Comparison of ENCODE assay signal across 18 cellular contexts in the genomic region with DNA sequence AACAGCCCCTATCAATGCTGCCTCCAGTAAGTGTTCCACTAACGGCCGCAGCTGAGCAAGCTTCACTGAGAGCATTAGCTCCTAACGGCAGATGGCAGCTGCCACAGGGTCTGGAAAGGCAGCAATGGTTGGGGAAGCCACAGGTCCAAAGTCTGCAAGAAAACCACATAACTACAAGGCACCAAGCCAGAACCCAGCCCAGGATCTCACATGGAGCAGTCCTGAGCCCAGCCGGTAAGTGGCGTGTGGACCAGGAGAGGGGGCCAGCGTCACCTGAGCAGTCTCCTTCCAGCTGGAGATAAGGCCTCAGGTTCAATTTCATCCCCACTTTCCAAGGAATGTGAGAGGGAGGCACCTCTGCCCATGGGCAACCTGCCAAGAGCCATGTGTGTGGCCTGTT. TPM values are rescaled to one million over a fixed set of nuclear protein-coding genes. Genes with fewer than 3 reads are reported as not detected.
DNase-seq lines count a peak whose midpoint lies in the region; ATAC-seq, FAIRE-seq and TF ChIP-seq lines count a peak whose summit lies in the region.
"Had no signal": no experiment of that assay in that cellular context is flagged by ENCODE, and none has a peak within 500 bp of the region (broad histone marks: within the 10 kb centered on the region; RNA-seq: fewer than 3 reads in every experiment).

No MANE protein-coding gene starts in this region.

- no peak overlapping the region for H3K9ac ChIP-seq in H1 (replicated peaks in 1 of 4; ENCODE audit: extremely low read depth in 1 of 4, low read depth in 3 of 4, low read length in 3 of 4)

- no peak for TF ChIP-seq EP300 in H1 (IDR thresholded peaks at IDR 0.05; ENCODE audit: borderline replicate concordance in 1 of 2, low read depth in 2 of 2, low read length in 2 of 2)

- TF ChIP-seq CTCF in H1 (IDR thresholded peaks at IDR 0.05; ENCODE audit: control extremely low read depth in 1 of 3, insufficient read depth in 1 of 3, low read depth in 1 of 3, low read length in 3 of 3) (peak; percentile 29 to 50 (median 47)), omental fat pad (IDR thresholded peaks at IDR 0.05) (no peak)

- H2AFZ ChIP-seq in H1 (ENCODE audit: low read length) = no peak overlapping the region

- no peak overlapping the region for H4K91ac ChIP-seq in H1 (replicated peaks; ENCODE audit: insufficient read length, low read length)

- H4K8ac ChIP-seq in H1 (ENCODE audit: extremely low read depth, insufficient read depth, low read length) = no peak overlapping the region

- DNase-seq in DMS 273 (lab: John Stamatoyannopoulos, UW; ENCODE audit: unreplicated experiment) (peak; percentile 60), DMS 273 treated with DMSO at 0.1 percent for 48 hours (lab: John Stamatoyannopoulos, UW) (no peak), NCI-H1694 (lab: John Stamatoyannopoulos, UW) (peak; percentile 8), H1 (ENCODE audit: low read depth in 1 of 2, low spot score in 2 of 2) (no peak), renal cortical epithelial cell (ENCODE audit: low read depth) (peak; percentile 41), omental fat pad (ENCODE audit: low spot score) (no peak)
- no peak for DNase-seq in stimulated activated CD4-positive, alpha-beta T cell treated with anti-CD3 and anti-CD28 coated beads, Interleukin-4, amount 100 ng/mL, for 1 hour
- DNase-seq: 8988T; activated CD4-positive, alpha-beta T cell treated with anti-CD3 and anti-CD28 coated beads, Interleukin-2, amount 50 U/mL, for 4 hours; activated T-cell treated with anti-CD3 and anti-CD28 coated beads, Interleukin-2, amount 50 U/mL, for 24 hours; KG1; NCI-H526 treated with DMSO at 0.1 percent for 48 hours; occipital lobe; thyroid gland had no signal

- peaks cover 0 to 2% (median 0%) of the 10 kb centered on the region in 4 experiments; a peak in 1 of 7 replicates for H3K4me1 ChIP-seq in H1 (replicated peaks in 1 of 4; ENCODE audit: control insufficient read depth in 3 of 4, insufficient read depth in 4 of 4, low read length in 3 of 4)
- H3K4me1 ChIP-seq: thyroid gland had no signal

- FAIRE-seq in H1 (lab: Jason Lieb, UNC) = no peak
- FAIRE-seq: RCC 7860, TTC549 had no signal

- no peak overlapping the region for H2BK15ac ChIP-seq in H1 (ENCODE audit: low read length)

- no peak overlapping the region for H3K4me3 ChIP-seq in H1 (ENCODE audit: extremely low read depth in 1 of 4, insufficient read depth in 2 of 4, low read depth in 3 of 4, low read length in 4 of 4)
- H3K4me3 ChIP-seq: thyroid gland had no signal

- no peak for TF ChIP-seq POLR2A in H1 (IDR thresholded peaks at IDR 0.05; ENCODE audit: control extremely low read depth in 1 of 2, low read depth in 2 of 2, low read length in 2 of 2)

- H3K23ac ChIP-seq in H1 (ENCODE audit: insufficient read length) = no peak overlapping the region

- H3K18ac ChIP-seq in H1 (ENCODE audit: extremely low read depth, low read length) = no peak overlapping the region

- H3K79me1 ChIP-seq in H1 (ENCODE audit: low read depth, low read length) = no peaks in the 10 kb centered on the region; the same call in 1 of the 2 replicates

- no peaks in the 10 kb centered on the region for H3K36me3 ChIP-seq in H1 (ENCODE audit: control insufficient read depth in 2 of 4, insufficient read depth in 4 of 4, low read length in 3 of 4)
- H3K36me3 ChIP-seq: thyroid gland had no signal

- H3K4ac ChIP-seq in H1 (replicated peaks; ENCODE audit: insufficient read length, low read depth, low read length) = no peak overlapping the region

- no peak overlapping the region for H2BK20ac ChIP-seq in H1 (ENCODE audit: low read length)

- H2BK5ac ChIP-seq in H1 (ENCODE audit: low read depth, low read length) = no peak overlapping the region

- CTCF ChIA-PET in H1 (lab: Charles Lee; ENCODE audit: partially characterized antibody) = interaction anchor here (0.8 to 11.3 kb wide), 10 partner anchors 9 to 542 kb away, joined by 3 to 180 read pairs (median 3); partner anchors contain the start of gene SYT2

- WGBS in H1 (ENCODE audit: extremely low coverage in 1 of 2, insufficient coverage in 1 of 2, insufficient read length in 1 of 2, insufficient replicate concordance in 2 of 2, low coverage in 1 of 2, low lambda C conversion rate in 2 of 2, missing lambda C conversion rate in 1 of 2), 2 experiments = 80% methylated on average over 6 of the region's 6 CpGs; no CpG with 5 or more reads in 1 of the 2 experiments

- POLR2A ChIA-PET in H1 (lab: Charles Lee; ENCODE audit: partially characterized antibody) = interaction anchor here (2.0 to 2.5 kb wide), 2 partner anchors 11 to 17 kb away, joined by 5 to 6 read pairs; no protein-coding TSS in a partner anchor

- no peak overlapping the region for H2BK120ac ChIP-seq in H1 (replicated peaks; ENCODE audit: low read depth, low read length)

- no peak overlapping the region for H2AK5ac ChIP-seq in H1 (ENCODE audit: low read depth, low read length)

- ATAC-seq in omental fat pad (ENCODE audit: low FRiP score) (no peak), GM21723 (IDR thresholded peaks at IDR 0.05; ENCODE audit: unreplicated experiment) (no peak)
- ATAC-seq: SK-N-SH treated with all-trans-retinoic acid at 6 μM for 48 hours had no signal

- H3K56ac ChIP-seq in H1 (replicated peaks; ENCODE audit: insufficient read length, low read depth, low read length) = no peak overlapping the region

- H3K23me2 ChIP-seq in H1 (ENCODE audit: low read depth, low read length) = no peaks in the 10 kb centered on the region; the same call in 1 of the 2 replicates

- no peak overlapping the region for H2BK12ac ChIP-seq in H1 (ENCODE audit: low read depth, low read length)

- no peak overlapping the region for H4K5ac ChIP-seq in H1 (ENCODE audit: insufficient read length, low read depth, low read length)

- peaks cover 4 to 15% of the 10 kb centered on the region in 2 experiments for H4K20me1 ChIP-seq in H1 (replicated peaks in 1 of 2; ENCODE audit: control insufficient read depth in 1 of 2, insufficient read depth in 2 of 2, low read length in 2 of 2)

- TF ChIP-seq RAD21 in H1 (IDR thresholded peaks at IDR 0.05 in 1 of 2, conservative IDR thresholded peaks at IDR 0.05 in 1 of 2; ENCODE audit: low read depth in 2 of 2, low read length in 2 of 2) = peak; percentile 41 to 53

- H3K14ac ChIP-seq in H1 (ENCODE audit: insufficient read length) = no peak overlapping the region

- no peaks in the 10 kb centered on the region for H3K9me3 ChIP-seq in H1 (ENCODE audit: insufficient read depth in 2 of 2, low read depth in 1 of 2, low read length in 1 of 2)
- H3K9me3 ChIP-seq: thyroid gland had no signal

- no peak overlapping the region for H3K27ac ChIP-seq in H1 (ENCODE audit: low read depth, low read length)
- H3K27ac ChIP-seq: thyroid gland had no signal

- no peak overlapping the region for H3K4me2 ChIP-seq in H1 (ENCODE audit: insufficient read depth in 1 of 2, low read depth in 2 of 2, low read length in 2 of 2)

- H3K27me3 ChIP-seq in H1 (replicated peaks in 1 of 4; ENCODE audit: control insufficient read depth in 3 of 4, extremely low read depth in 1 of 4, insufficient read depth in 3 of 4, low read length in 3 of 4) = 0 out of 7 replicates have a peak, but pooled peaks cover 0 to 1% (median 0%) of the 10 kb centered on the region in 4 experiments
- H3K27me3 ChIP-seq: thyroid gland had no signal

- H3K79me2 ChIP-seq in H1 (ENCODE audit: control insufficient read depth in 1 of 2, insufficient read depth in 2 of 2, low read length in 2 of 2) = no peaks in the 10 kb centered on the region; a peak in 1 of 4 replicates

TF ChIP-seq in H1, 55 proteins besides CTCF, POLR2A, EP300 and RAD21:
- TF ChIP-seq HDAC6 (IDR thresholded peaks at IDR 0.05; ENCODE audit: low read depth, low read length) (no peak), BCL11A (IDR thresholded peaks at IDR 0.05; ENCODE audit: low read depth in 2 of 2, low read length in 2 of 2) (no peak)

RNA-seq across cellular contexts. Expression of gene SYT2, which starts 13.2 kb away (rescaled TPM):
- total RNA-seq in H1 (2021; fragmentation: NEBNext Ultra II Directional; extraction: Animal tissue kit (Norgen Biotek cat#: 25700)) = 10.7 and 11.0 TPM in 2 replicates
- polyA plus RNA-seq in H1 (2011; rRNA removed) = 2.8 and 3.3 TPM in 2 replicates
- polyA plus RNA-seq in H1 (2011; cell fraction: cytosol; rRNA removed) = 3.9 TPM
- 3.1 TPM for polyA plus RNA-seq in H1 (2011; cell fraction: nucleus; rRNA removed)
- 4.8 to 6.1 TPM (median 5.3 TPM) in 4 replicates for polyA plus RNA-seq in H1 (2012, experiment 1 of 2)
- polyA plus RNA-seq in H1 (2012, experiment 2 of 2) = 2.1 TPM
- polyA plus RNA-seq in H1 (2013, experiment 1 of 2) = 9.3 TPM
- polyA plus RNA-seq in H1 (2013, experiment 2 of 2) = 12.5 TPM
- 6.0 and 7.4 TPM in 2 replicates for polyA minus RNA-seq in H1 (2011; rRNA and poly(A)+ RNA removed)
- polyA minus RNA-seq in H1 (2011; cell fraction: cytosol; rRNA and poly(A)+ RNA removed) = 2.9 TPM
- polyA minus RNA-seq in H1 (2011; cell fraction: nucleus; rRNA and poly(A)+ RNA removed) = 4.0 TPM
- 0.05 TPM in 1 of 2 replicates, not detected in the other for total RNA-seq in renal cortical epithelial cell
- under 1 TPM in 1 of 4 donors, not detected in 3; 0.12 TPM for total RNA-seq in omental fat pad

Comparison
In these comparisons a context has a peak if more than half of its experiments do, and no peak if none do; other contexts are left out.
1. DNase-seq: peak in DMS 273 (single experiment), NCI-H1694 (single experiment) and renal cortical epithelial cell (single experiment); none in DMS 273 treated with DMSO at 0.1 percent for 48 hours (single experiment), H1 (0 of 2), stimulated activated CD4-positive, alpha-beta T cell treated with anti-CD3 and anti-CD28 coated beads, Interleukin-4, amount 100 ng/mL, for 1 hour (single experiment) and omental fat pad (single experiment).
2. CTCF ChIP-seq: peak in H1 (3 of 3); none in omental fat pad (0 of 3).
3. RNA of gene SYT2, which starts 13.2 kb away (total RNA-seq): 10.7 to 11.0 TPM in H1; 0.05 TPM in renal cortical epithelial cell and 0.12 TPM in omental fat pad; every median in the first group is over 10 times any median in the second.